In genomic region chr6:130223508-130223907, GRCh38 we compare ENCODE assay signal across 8 cellular contexts. TPM values are rescaled to one million over a fixed set of nuclear protein-coding genes. Genes with fewer than 3 reads are reported as not detected.
DNase-seq lines count a peak whose midpoint lies in the region; ATAC-seq and TF ChIP-seq lines count a peak whose summit lies in the region.

No MANE protein-coding gene starts in this region.

- peaks cover 25% of the 10 kb centered on the region for H3K9me3 Mint-ChIP-seq in activated CD4-positive, alpha-beta memory T cell treated with anti-CD3 and anti-CD28 coated beads, Interleukin-2, amount 10 ng/mL, durations not matched to agents 7 days and 5 days

- no peak overlapping the region for H4K91ac ChIP-seq in mesenchymal stem cell (ENCODE audit: low read length)

- no peak overlapping the region for H2BK15ac ChIP-seq in mesenchymal stem cell (ENCODE audit: low read depth, poor library complexity, severe bottlenecking)

- 89% methylated on average over 5 of the region's 5 CpGs for WGBS in mesenchymal stem cell
- 85 to 86% methylated on average over 5 of the region's 5 CpGs for WGBS in tibial nerve, 2 donors

- peaks cover 54% of the 10 kb centered on the region for H3K36me3 Mint-ChIP-seq in activated CD4-positive, alpha-beta memory T cell treated with anti-CD3 and anti-CD28 coated beads, Interleukin-2, amount 10 ng/mL, durations not matched to agents 7 days and 5 days (ENCODE audit: low read depth)

- intact Hi-C loops in mucosa of descending colon (cut with DNase I, micrococcal nuclease), result no loop called here

- no peaks in the 10 kb centered on the region for H3K27me3 Mint-ChIP-seq in activated CD4-positive, alpha-beta memory T cell treated with anti-CD3 and anti-CD28 coated beads, Interleukin-2, amount 10 ng/mL, durations not matched to agents 7 days and 5 days

- H3K9ac ChIP-seq in mesenchymal stem cell (ENCODE audit: low read length), result no peak overlapping the region

- H3K79me1 ChIP-seq in mesenchymal stem cell (replicated peaks; ENCODE audit: low read length, poor library complexity, severe bottlenecking), result no peaks in the 10 kb centered on the region

- H3K4me1 ChIP-seq in mucosa of descending colon (ENCODE audit: low read depth) (no peaks in the 10 kb centered on the region), mesenchymal stem cell (ENCODE audit: control insufficient read depth, insufficient read depth, low read depth, low read length) (no peaks in the 10 kb centered on the region), tibial nerve (no peaks in the 10 kb centered on the region)

- no peaks in the 10 kb centered on the region for H3K9me3 ChIP-seq in mucosa of descending colon
- no peaks in the 10 kb centered on the region for H3K9me3 ChIP-seq in mesenchymal stem cell (ENCODE audit: control insufficient read depth, low read length)
- H3K9me3 ChIP-seq in tibial nerve, result no peaks in the 10 kb centered on the region

- CTCF ChIA-PET in activated CD4-positive, alpha-beta memory T cell treated with anti-CD3 and anti-CD28 coated beads, Interleukin-2, amount 10 ng/mL, durations not matched to agents 7 days and 5 days (lab: Charles Lee), result interaction anchor here (0.8 to 2.5 kb wide), 24 partner anchors 10 to 618 kb away, joined by 3 to 29 read pairs (median 4); no protein-coding TSS in a partner anchor

- no peak overlapping the region for H2BK5ac ChIP-seq in mesenchymal stem cell (ENCODE audit: low read depth, low read length, poor library complexity, severe bottlenecking)

- ATAC-seq in GM19372 (IDR thresholded peaks at IDR 0.05; ENCODE audit: low read depth, unreplicated experiment), result peak; percentile 99
- ATAC-seq in HG03280 (IDR thresholded peaks at IDR 0.05; ENCODE audit: unreplicated experiment), result peak; percentile 98
- peak; percentile 79 for ATAC-seq in mucosa of descending colon

- H2BK12ac ChIP-seq in mesenchymal stem cell (ENCODE audit: low read length in 2 of 2), result no peak overlapping the region

- H2AFZ ChIP-seq in mesenchymal stem cell (ENCODE audit: low read depth, low read length), result no peak overlapping the region

- DNase-seq in activated CD4-positive, alpha-beta memory T cell treated with anti-CD3 and anti-CD28 coated beads, Interleukin-2, amount 10 ng/mL, durations not matched to agents 7 days and 5 days, result peak; percentile 86
- DNase-seq in mucosa of descending colon (peak; percentile 21 to 63 (median 26)), mesenchymal stem cell (no peak), NCI-H187 treated with DMSO at 0.1 percent for 48 hours (lab: John Stamatoyannopoulos, UW) (no peak), tibial nerve (ENCODE audit: low spot score in 2 of 2) (no peak), NCI-H524 treated with DMSO at 0.1 percent for 48 hours (lab: John Stamatoyannopoulos, UW) (no peak)

- H3K14ac ChIP-seq in mesenchymal stem cell (ENCODE audit: low read length in 2 of 2), result no peak overlapping the region

- no peak overlapping the region for H2BK120ac ChIP-seq in mesenchymal stem cell (ENCODE audit: low read depth, low read length)

- no peaks in the 10 kb centered on the region for H3K27me3 ChIP-seq in mesenchymal stem cell (ENCODE audit: control insufficient read depth in 1 of 2, insufficient read depth in 1 of 2, low read length in 2 of 2)
- no peaks in the 10 kb centered on the region for H3K27me3 ChIP-seq in tibial nerve

- H3K4me1 Mint-ChIP-seq in activated CD4-positive, alpha-beta memory T cell treated with anti-CD3 and anti-CD28 coated beads, Interleukin-2, amount 10 ng/mL, durations not matched to agents 7 days and 5 days, result peaks cover 39% of the 10 kb centered on the region

- no peak overlapping the region for H3K27ac ChIP-seq in mesenchymal stem cell (ENCODE audit: low read length, poor library complexity, severe bottlenecking)
- no peak overlapping the region for H3K27ac ChIP-seq in tibial nerve

- peak overlapping the region; percentile 26 for H3K4me3 Mint-ChIP-seq in activated CD4-positive, alpha-beta memory T cell treated with anti-CD3 and anti-CD28 coated beads, Interleukin-2, amount 10 ng/mL, durations not matched to agents 7 days and 5 days

- H3K36me3 ChIP-seq in mucosa of descending colon (ENCODE audit: low read depth), result no peaks in the 10 kb centered on the region
- peaks cover 0 to 6% of the 10 kb centered on the region in 2 experiments for H3K36me3 ChIP-seq in mesenchymal stem cell (ENCODE audit: control insufficient read depth in 1 of 2, insufficient read depth in 2 of 2, low read depth in 1 of 2, low read length in 2 of 2)
- no peaks in the 10 kb centered on the region for H3K36me3 ChIP-seq in tibial nerve

- H4K8ac ChIP-seq in mesenchymal stem cell (ENCODE audit: low read length), result no peak overlapping the region

- H3K4me2 ChIP-seq in mesenchymal stem cell (ENCODE audit: low read length, poor library complexity, severe bottlenecking), result no peak overlapping the region

- no peak for TF ChIP-seq EP300 in tibial nerve (IDR thresholded peaks at IDR 0.05)

- POLR2A ChIA-PET in activated CD4-positive, alpha-beta memory T cell treated with anti-CD3 and anti-CD28 coated beads, Interleukin-2, amount 10 ng/mL, durations not matched to agents 7 days and 5 days (lab: Charles Lee), result interaction anchor here (0.5 to 2.0 kb wide), 30 partner anchors 10 to 474 kb away, joined by 3 to 32 read pairs (median 4); partner anchors contain the start of gene L3MBTL3

- no peak overlapping the region for H2AK5ac ChIP-seq in mesenchymal stem cell (ENCODE audit: low read length, severe bottlenecking)

- no peak for TF ChIP-seq CTCF in mucosa of descending colon (IDR thresholded peaks at IDR 0.05)
- TF ChIP-seq CTCF in tibial nerve (IDR thresholded peaks at IDR 0.05), result no peak

- H3K4ac ChIP-seq in mesenchymal stem cell (ENCODE audit: low read depth in 1 of 2, low read length in 2 of 2), result no peak overlapping the region

- H3K4me3 ChIP-seq in mucosa of descending colon (no peak overlapping the region), mesenchymal stem cell (ENCODE audit: insufficient read depth in 1 of 2, low read depth in 1 of 2, low read length in 2 of 2) (no peak overlapping the region), tibial nerve (no peak overlapping the region)

- no peak overlapping the region for H3K18ac ChIP-seq in mesenchymal stem cell (ENCODE audit: low read depth in 1 of 2, low read length in 2 of 2)

- H3K27ac Mint-ChIP-seq in activated CD4-positive, alpha-beta memory T cell treated with anti-CD3 and anti-CD28 coated beads, Interleukin-2, amount 10 ng/mL, durations not matched to agents 7 days and 5 days, result peak overlapping the region; percentile 98

- H3K23ac ChIP-seq in mesenchymal stem cell (ENCODE audit: low read length in 2 of 2), result no peak overlapping the region

- TF ChIP-seq POLR2A in tibial nerve (IDR thresholded peaks at IDR 0.05), result no peak

RNA-seq across cellular contexts. Expression of gene SAMD3, which starts 0.8 kb away (rescaled TPM):
- 10 to 100 TPM; 70.5 to 79.7 TPM for total RNA-seq in activated CD4-positive, alpha-beta memory T cell treated with anti-CD3 and anti-CD28 coated beads, Interleukin-2, amount 10 ng/mL, durations not matched to agents 7 days and 5 days
- total RNA-seq in mucosa of descending colon, result 1 to 10 TPM in 2 of 3 donors, under 1 TPM in 1; 0.90 to 5.4 (median 1.7) TPM
- 0.48 TPM for polyA plus RNA-seq in mesenchymal stem cell (2013, experiment 1 of 2)
- polyA plus RNA-seq in mesenchymal stem cell (2013, experiment 2 of 2), result 0.53 TPM
- total RNA-seq in tibial nerve, result 1 to 10 TPM in 2 of 4 donors, under 1 TPM in 2; 0.44 to 4.0 (median 1.4) TPM

Comparison
In these comparisons a context has a peak if more than half of its experiments do, and no peak if none do; other contexts are left out.
1. DNase-seq: peak in activated CD4-positive, alpha-beta memory T cell treated with anti-CD3 and anti-CD28 coated beads, Interleukin-2, amount 10 ng/mL, durations not matched to agents 7 days and 5 days (single experiment) and mucosa of descending colon (3 of 3); none in mesenchymal stem cell (single experiment), NCI-H187 treated with DMSO at 0.1 percent for 48 hours (single experiment), tibial nerve (0 of 2) and NCI-H524 treated with DMSO at 0.1 percent for 48 hours (single experiment).
2. RNA of gene SAMD3, which starts 0.8 kb away (total RNA-seq): 70.5 to 79.7 TPM in activated CD4-positive, alpha-beta memory T cell treated with anti-CD3 and anti-CD28 coated beads, Interleukin-2, amount 10 ng/mL, durations not matched to agents 7 days and 5 days; 0.44 to 4.0 TPM in tibial nerve and 0.90 to 5.4 TPM in mucosa of descending colon; every median in the first group is over 10 times any median in the second.
3. Peak in every context shown above with its lines, with median percentiles within 50 percentile points of each other: ATAC-seq.